Comparison of ENCODE assay signal across 10 cellular contexts in genomic region chr20:24949756-24950127, GRCh38. TPM values are rescaled to one million over a fixed set of nuclear protein-coding genes. Genes with fewer than 3 reads are reported as not detected.
A peak's percentile ranks its signal among the peaks of the same experiment; 100 is the strongest.
DNase-seq lines count a peak whose midpoint lies in the region; ATAC-seq and TF ChIP-seq lines count a peak whose summit lies in the region.
"Had no signal": no experiment of that assay in that cellular context is flagged by ENCODE, and none has a peak within 500 bp of the region (broad histone marks: within the 10 kb centered on the region; RNA-seq: fewer than 3 reads in every experiment).

No MANE protein-coding gene starts in this region.

- peaks cover 77% of the 10 kb centered on the region for H3K4me1 Mint-ChIP-seq in activated T-cell treated with anti-CD3 and anti-CD28 coated beads, Interleukin-2, amount 50 U/mL, for 72 hours (ENCODE audit: low read depth)
- H3K4me1 Mint-ChIP-seq in glutamatergic neuron (ENCODE audit: low read depth, unreplicated experiment) = peaks cover 16% of the 10 kb centered on the region

- H3K4me3 ChIP-seq in BLaER1 (peak overlapping the region; percentile 72), muscle layer of duodenum (ENCODE audit: low read depth in 1 of 2, low read length in 2 of 2) (peak overlapping the region; percentile 11 to 33)

- ATAC-seq in HG03432 (IDR thresholded peaks at IDR 0.05; ENCODE audit: unreplicated experiment) (peak; percentile 21), HG02885 (IDR thresholded peaks at IDR 0.05; ENCODE audit: poor library complexity, unreplicated experiment) (no peak)
- ATAC-seq in activated T-cell treated with anti-CD3 and anti-CD28 coated beads, Interleukin-2, amount 50 U/mL, for 72 hours (replicated peaks in 1 of 2) = peak; percentile 23 to 40

- no peak for TF ChIP-seq CTCF in glutamatergic neuron (IDR thresholded peaks at IDR 0.05; ENCODE audit: partially characterized antibody, unreplicated experiment)

- H3K9ac ChIP-seq in BLaER1 = peak overlapping the region; percentile 80

- peaks cover 35 to 53% of the 10 kb centered on the region in 2 donors for H3K36me3 Mint-ChIP-seq in activated T-cell treated with anti-CD3 and anti-CD28 coated beads, Interleukin-2, amount 50 U/mL, for 72 hours (ENCODE audit: insufficient read depth in 2 of 2)
- H3K36me3 Mint-ChIP-seq in glutamatergic neuron (ENCODE audit: unreplicated experiment) = peaks cover 19% of the 10 kb centered on the region

- H3K36me3 ChIP-seq in BLaER1 (no peaks in the 10 kb centered on the region), muscle layer of duodenum (ENCODE audit: control insufficient read depth in 1 of 2, insufficient read depth in 2 of 2, low read length in 2 of 2) (no peaks in the 10 kb centered on the region)

- H3K27me3 Mint-ChIP-seq in activated T-cell treated with anti-CD3 and anti-CD28 coated beads, Interleukin-2, amount 50 U/mL, for 72 hours (ENCODE audit: low read depth) = no peaks in the 10 kb centered on the region
- peaks cover 3% of the 10 kb centered on the region for H3K27me3 Mint-ChIP-seq in glutamatergic neuron (ENCODE audit: unreplicated experiment)

- H4K20me1 ChIP-seq in BLaER1 = no peaks in the 10 kb centered on the region

- peak overlapping the region; percentile 93 to 95 for H3K4me3 Mint-ChIP-seq in activated T-cell treated with anti-CD3 and anti-CD28 coated beads, Interleukin-2, amount 50 U/mL, for 72 hours
- H3K4me3 Mint-ChIP-seq in glutamatergic neuron (ENCODE audit: unreplicated experiment) = no peak overlapping the region

- peak overlapping the region; percentile 97 for H3K4me2 ChIP-seq in BLaER1

- peak overlapping the region; percentile 89 for H3K27ac Mint-ChIP-seq in activated T-cell treated with anti-CD3 and anti-CD28 coated beads, Interleukin-2, amount 50 U/mL, for 72 hours
- H3K27ac Mint-ChIP-seq in glutamatergic neuron (ENCODE audit: unreplicated experiment) = no peak overlapping the region

- H3K9me3 ChIP-seq in BLaER1 = peaks cover 33% of the 10 kb centered on the region
- peaks cover 0 to 2% of the 10 kb centered on the region in 2 donors for H3K9me3 ChIP-seq in muscle layer of duodenum (ENCODE audit: control insufficient read depth in 1 of 2, low read length in 2 of 2)

- no peaks in the 10 kb centered on the region for H3K27me3 ChIP-seq in BLaER1
- no peaks in the 10 kb centered on the region for H3K27me3 ChIP-seq in muscle layer of duodenum (ENCODE audit: low read depth, low read length)

- DNase-seq in activated T-cell treated with anti-CD3 and anti-CD28 coated beads, Interleukin-2, amount 50 U/mL, for 72 hours = peak; percentile 33 to 49
- DNase-seq in inferior parietal cortex (ENCODE audit: extremely low spot score) = no peak
- DNase-seq in glutamatergic neuron = no peak
- DNase-seq in NCI-H345 treated with DMSO at 0.1 percent for 48 hours (lab: John Stamatoyannopoulos, UW; ENCODE audit: unreplicated experiment) = no peak
- DNase-seq: amniotic stem cell, NCI-H1436 treated with DMSO at 0.1 percent for 48 hours had no signal

- peaks cover 15 to 21% of the 10 kb centered on the region in 2 donors for H3K9me3 Mint-ChIP-seq in activated T-cell treated with anti-CD3 and anti-CD28 coated beads, Interleukin-2, amount 50 U/mL, for 72 hours
- peaks cover 11% of the 10 kb centered on the region for H3K9me3 Mint-ChIP-seq in glutamatergic neuron (ENCODE audit: unreplicated experiment)

- H3K27ac ChIP-seq in BLaER1 (peak overlapping the region; percentile 92), muscle layer of duodenum (ENCODE audit: low read length) (peak overlapping the region; percentile 23)

- H3K4me1 ChIP-seq in BLaER1 (peaks cover 62% of the 10 kb centered on the region), muscle layer of duodenum (ENCODE audit: control insufficient read depth in 1 of 2, insufficient read depth in 2 of 2, low read length in 2 of 2) (peaks cover 0 to 5% of the 10 kb centered on the region in 2 donors)

RNA-seq across cellular contexts. Expression of gene CST7, which starts 0.7 kb away (rescaled TPM):
- 100 to 1,000 TPM; 136 to 174 TPM for total RNA-seq in activated T-cell treated with anti-CD3 and anti-CD28 coated beads, Interleukin-2, amount 50 U/mL, for 72 hours
- not detected for total RNA-seq in glutamatergic neuron (ENCODE audit: unreplicated experiment)

RNA-seq across cellular contexts. Expression of gene APMAP, which starts 42.8 kb away (rescaled TPM):
- 10 to 100 TPM; 65.2 to 70.2 TPM for total RNA-seq in activated T-cell treated with anti-CD3 and anti-CD28 coated beads, Interleukin-2, amount 50 U/mL, for 72 hours
- total RNA-seq in glutamatergic neuron (ENCODE audit: unreplicated experiment) = 218 TPM

Comparison
In these comparisons a context has a peak if more than half of its experiments do, and no peak if none do; other contexts are left out.
1. DNase-seq: peak in activated T-cell treated with anti-CD3 and anti-CD28 coated beads, Interleukin-2, amount 50 U/mL, for 72 hours (2 of 2); none in inferior parietal cortex (single experiment), glutamatergic neuron (single experiment) and NCI-H345 treated with DMSO at 0.1 percent for 48 hours (single experiment).
2. RNA of gene CST7, which starts 0.7 kb away (total RNA-seq): 136 to 174 TPM in activated T-cell treated with anti-CD3 and anti-CD28 coated beads, Interleukin-2, amount 50 U/mL, for 72 hours; not detected in glutamatergic neuron (single experiment); every median in the first group is over 100 times any median in the second.